Comparison of ENCODE assay signal across 8 cellular contexts in the genomic region with DNA sequence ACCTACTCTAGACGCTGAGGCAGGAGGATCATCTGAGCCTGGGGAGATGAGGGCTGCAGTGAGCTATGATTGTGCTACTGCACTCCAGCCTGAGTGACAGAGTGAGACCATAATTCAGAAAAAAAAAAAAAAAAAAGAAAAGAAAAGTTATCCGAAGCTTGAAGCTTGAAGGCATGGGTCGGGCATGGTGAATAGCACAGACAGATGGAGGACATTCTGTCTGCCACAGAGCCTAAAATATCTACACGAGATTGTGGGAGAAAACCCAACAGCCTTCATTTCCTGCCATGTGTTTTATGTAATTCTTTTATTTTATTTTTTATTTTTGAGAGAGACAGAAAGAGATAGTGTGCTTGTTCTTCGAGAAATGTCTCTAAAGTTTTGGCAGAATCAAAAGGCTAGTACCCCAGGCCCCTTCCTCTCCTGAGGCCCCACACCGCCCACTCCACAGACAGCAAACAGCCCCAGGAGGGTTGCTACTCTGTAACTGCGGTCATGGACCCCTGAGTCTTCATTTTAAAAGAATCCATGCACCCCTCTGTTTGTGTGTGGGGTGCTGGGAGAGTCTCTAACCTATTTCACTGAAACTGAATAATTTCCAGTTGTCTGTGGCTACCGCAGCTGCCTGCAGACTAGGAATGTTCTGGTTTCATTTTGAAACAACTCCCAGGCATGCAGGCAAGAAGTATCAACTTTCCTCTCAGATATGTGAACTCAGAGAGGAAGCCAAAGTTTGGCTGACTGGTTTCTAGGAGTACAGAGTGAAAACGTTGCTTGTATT. TPM values are rescaled to one million over a fixed set of nuclear protein-coding genes. Genes with fewer than 3 reads are reported as not detected.
DNase-seq lines count a peak whose midpoint lies in the region; ATAC-seq, FAIRE-seq and TF ChIP-seq lines count a peak whose summit lies in the region.

No MANE protein-coding gene starts in this region.

- no peaks in the 10 kb centered on the region for H3K79me2 ChIP-seq in GM12878 (ENCODE audit: control insufficient read depth, insufficient read depth, low read length)

- TF ChIP-seq CTCF in A673 (conservative IDR thresholded peaks at IDR 0.05; ENCODE audit: low read depth, low read length) (no peak), GM12878 (IDR thresholded peaks at IDR 0.05 in 2 of 3, conservative IDR thresholded peaks at IDR 0.05 in 1 of 3; ENCODE audit: control insufficient read depth in 2 of 3, extremely low read depth in 1 of 3, insufficient read depth in 1 of 3, low read depth in 3 of 3, low read length in 3 of 3) (no peak), right lobe of liver (IDR thresholded peaks at IDR 0.05) (no peak)

- TF ChIP-seq EP300 in GM12878 (IDR thresholded peaks at IDR 0.05; ENCODE audit: borderline replicate concordance in 1 of 2, control insufficient read depth in 1 of 2, low read depth in 2 of 2, low read length in 2 of 2): no peak

- in situ Hi-C loops in GM12878 (cut with MboI): no loop called here

- H3K27ac ChIP-seq in A673 (ENCODE audit: low read depth, low read length, poor library complexity, severe bottlenecking): peak overlapping the region; percentile 25
- peak overlapping the region; percentile 38; the same call in 1 of the 2 replicates for H3K27ac ChIP-seq in GM12878 (ENCODE audit: control insufficient read depth, insufficient read depth)
- H3K27ac ChIP-seq in right lobe of liver: peak overlapping the region; percentile 58 to 64 (median 61)
- peak overlapping the region; percentile 29 to 73 for H3K27ac ChIP-seq in aorta (ENCODE audit: low read depth in 1 of 2, low read length in 2 of 2)

- H4K20me1 ChIP-seq in GM12878 (ENCODE audit: control insufficient read depth, insufficient read depth): no peaks in the 10 kb centered on the region

- ATAC-seq in HG02610 (IDR thresholded peaks at IDR 0.05; ENCODE audit: unreplicated experiment) (peak; percentile 47), GM12878 (peak; percentile 46), right lobe of liver (peak; percentile 44 to 59 (median 53)), aorta (ENCODE audit: low FRiP score) (peak; percentile 81), GM19035 (IDR thresholded peaks at IDR 0.05; ENCODE audit: unreplicated experiment) (no peak)

- no peak for FAIRE-seq in GM12878 (lab: Jason Lieb, UNC)

- WGBS in GM12878 (ENCODE audit: insufficient coverage, insufficient replicate concordance, low lambda C conversion rate, missing lambda C conversion rate): 9% methylated on average over 8 of the region's 9 CpGs
- 41% methylated on average over 9 of the region's 9 CpGs for WGBS in right lobe of liver (ENCODE audit: insufficient coverage, low coverage, low lambda C conversion rate, missing lambda C conversion rate)
- 8 to 9% methylated on average over 9 of the region's 9 CpGs for WGBS in aorta, 2 donors

- peaks cover 7% of the 10 kb centered on the region for H3K4me1 ChIP-seq in A673 (ENCODE audit: insufficient read depth, low read length, poor library complexity, severe bottlenecking)
- H3K4me1 ChIP-seq in GM12878 (ENCODE audit: control insufficient read depth, insufficient read depth, low read length): peaks cover 23% of the 10 kb centered on the region
- peaks cover 0 to 13% (median 0%) of the 10 kb centered on the region in 4 donors for H3K4me1 ChIP-seq in right lobe of liver
- peaks cover 0 to 2% of the 10 kb centered on the region in 2 donors for H3K4me1 ChIP-seq in aorta (ENCODE audit: control insufficient read depth in 1 of 2, insufficient read depth in 2 of 2, low read length in 2 of 2)

- no peaks in the 10 kb centered on the region for H3K36me3 ChIP-seq in A673 (ENCODE audit: insufficient read depth, low read length, poor library complexity, severe bottlenecking)
- H3K36me3 ChIP-seq in GM12878 (ENCODE audit: control insufficient read depth in 2 of 2, insufficient read depth in 2 of 2, low read length in 1 of 2): no peaks in the 10 kb centered on the region
- H3K36me3 ChIP-seq in right lobe of liver: no peaks in the 10 kb centered on the region
- H3K36me3 ChIP-seq in aorta (ENCODE audit: control insufficient read depth in 1 of 2, insufficient read depth in 2 of 2, low read length in 1 of 2): no peaks in the 10 kb centered on the region

- TF ChIP-seq RAD21 in GM12878 (IDR thresholded peaks at IDR 0.05; ENCODE audit: insufficient read depth, low read depth, low read length): no peak

- no TSS peak for BruUV-seq in A673 (replicated peaks; lab: Mats Ljungman, UMichigan)
- no TSS peak for BruUV-seq in GM12878 (replicated peaks; lab: Mats Ljungman, UMichigan)

- RAD21 ChIA-PET in GM12878 (lab: Charles Lee; ENCODE audit: unreplicated experiment): interaction anchor here (1.7 to 2.0 kb wide), 2 partner anchors 8 to 237 kb away, joined by 5 to 6 read pairs; no protein-coding TSS in a partner anchor

- CTCF ChIA-PET in A673 (lab: Charles Lee): interaction anchor here (0.5 kb wide), 1 partner anchor 9 kb away, joined by 3 read pairs; no protein-coding TSS in a partner anchor
- CTCF ChIA-PET in GM12878 (lab: Yijun Ruan, JAX): interaction anchor here (0.6 to 4.7 kb wide), 3 partner anchors 8 to 62 kb away, joined by 3 to 22 read pairs (median 3); no protein-coding TSS in a partner anchor

- SMC1A ChIA-PET in GM12878 (lab: Charles Lee; ENCODE audit: uncharacterized antibody, unreplicated experiment): interaction anchor here (0.6 to 2.2 kb wide), 5 partner anchors 7 to 84 kb away, joined by 3 to 10 read pairs (median 4); no protein-coding TSS in a partner anchor

- peak overlapping the region; percentile 36; the same call in 1 of the 2 replicates for H2AFZ ChIP-seq in GM12878 (ENCODE audit: control insufficient read depth, low read depth, low read length)

- H3K9me3 ChIP-seq in A673 (ENCODE audit: low read depth, low read length, poor library complexity, severe bottlenecking) (no peaks in the 10 kb centered on the region), GM12878 (replicated peaks; ENCODE audit: control insufficient read depth, insufficient read depth, low read length) (peaks cover 2% of the 10 kb centered on the region; the same call in 1 of the 3 replicates), right lobe of liver (no peaks in the 10 kb centered on the region), aorta (ENCODE audit: control insufficient read depth, low read length) (no peaks in the 10 kb centered on the region)

- H3K4me3 ChIP-seq in A673 (ENCODE audit: low read depth, low read length, poor library complexity, severe bottlenecking) (no peak overlapping the region), GM12878 (peak overlapping the region; percentile 51; the same call in 1 of the 2 replicates), right lobe of liver (no peak overlapping the region), aorta (ENCODE audit: low read length in 2 of 2) (peak overlapping the region in 1 of 2 donors; percentile 50)

- POLR2A ChIA-PET in A673 (lab: Charles Lee; ENCODE audit: low non-redundant PET) (no interaction called here), GM12878 (lab: Charles Lee) (interaction anchor here (1.4 kb wide), 1 partner anchor 38 kb away, joined by 4 read pairs; no protein-coding TSS in a partner anchor)

- peak overlapping the region; percentile 50 for H3K9ac ChIP-seq in GM12878 (ENCODE audit: control insufficient read depth, insufficient read depth, low read length)

- TF ChIP-seq POLR2A in GM12878 (IDR thresholded peaks at IDR 0.05; ENCODE audit: low read depth, low read length): no peak
- TF ChIP-seq POLR2A in right lobe of liver (IDR thresholded peaks at IDR 0.05): no peak

- intact Hi-C loops in A673 (cut with micrococcal nuclease; ENCODE audit: unreplicated experiment) (loop anchor here (10.0 kb wide), 1 partner anchor 337 kb away; a partner anchor contains a TSS), GM12878 (cut with micrococcal nuclease; ENCODE audit: unreplicated experiment) (no loop called here), right lobe of liver (cut with DNase I) (loop anchor here in 1 of 2 donors (10.0 kb wide), 1 partner anchor 237 kb away; no protein-coding TSS in a partner anchor), aorta (cut with DNase I) (loop anchor here in 1 of 2 donors (5.0 to 10.0 kb wide), 2 partner anchors 39 to 447 kb away; a partner anchor contains a TSS)

- DNase-seq in A673 (ENCODE audit: low spot score): no peak
- no peak for DNase-seq in GM12878 (ENCODE audit: low read depth, low spot score)
- no peak for DNase-seq in right lobe of liver
- DNase-seq in aorta: no peak
- no peak for DNase-seq in NCI-H1048 (lab: John Stamatoyannopoulos, UW)
- DNase-seq in central memory CD4-positive, alpha-beta T cell: no peak

- H3K27me3 ChIP-seq in A673 (replicated peaks; ENCODE audit: insufficient read depth, low read depth, low read length, poor library complexity): no peaks in the 10 kb centered on the region
- no peaks in the 10 kb centered on the region for H3K27me3 ChIP-seq in GM12878 (replicated peaks in 1 of 2; ENCODE audit: control insufficient read depth in 2 of 2, insufficient read depth in 2 of 2, low read length in 1 of 2)
- no peaks in the 10 kb centered on the region for H3K27me3 ChIP-seq in right lobe of liver
- H3K27me3 ChIP-seq in aorta (ENCODE audit: control insufficient read depth in 1 of 2, insufficient read depth in 2 of 2, low read length in 1 of 2): no peaks in the 10 kb centered on the region

- peak overlapping the region; percentile 40 for H3K4me2 ChIP-seq in GM12878 (ENCODE audit: control insufficient read depth, insufficient read depth)

TF ChIP-seq in GM12878, 131 proteins besides CTCF, POLR2A, EP300 and RAD21 (continues in another document):
- TF ChIP-seq BHLHE40 (IDR thresholded peaks at IDR 0.05; ENCODE audit: borderline replicate concordance in 1 of 2, low read depth in 2 of 2, low read length in 1 of 2) (no peak), MTA3 (IDR thresholded peaks at IDR 0.05; ENCODE audit: borderline replicate concordance, low read length) (no peak)

RNA-seq across cellular contexts. Expression of a gene that starts 38.4 kb away (rescaled TPM):
- total RNA-seq in A673 (2021) (4.3 and 6.3 TPM in 2 replicates), GM12878 (2014; rRNA removed) (5.0 and 6.9 TPM in 2 replicates), GM12878 (2014; rRNA removed; fragmentation: Illumina TruSeq; extraction: Trizol) (6.9 and 8.3 TPM in 2 replicates), GM12878 (2021) (5.9 and 7.7 TPM in 2 replicates), right lobe of liver (1 to 10 TPM; 2.6 to 7.5 (median 4.8) TPM), aorta (10 to 100 TPM; 12.6 to 25.7 TPM)
- total RNA-seq in GM12878 (2013; cell fraction: nucleolus; rRNA removed): 2.7 and 4.2 TPM in 2 replicates
- 9.4 TPM for polyA plus RNA-seq in GM12878 (2011; ENCODE audit: low read depth)
- polyA plus RNA-seq in GM12878 (2011; rRNA removed) (9.8 and 15.3 TPM in 2 replicates), GM12878 (2014; fragmentation: Illumina TruSeq; extraction: Trizol) (7.4 and 8.7 TPM in 2 replicates), GM12878 (2014; fragmentation: Nextera tagmentation; extraction: Ambion mirVana) (10 to 100 TPM in 1 of 2 experiments, 1 to 10 TPM in 1; 8.7 to 10.4 TPM), GM12878 (2014; rRNA removed) (7.5 and 7.7 TPM in 2 replicates), GM12878 (2016; fragmentation: Nextera tagmentation; extraction: Ambion mirVana) (10 to 100 TPM; 15.8 to 16.0 TPM), aorta (10 to 100 TPM; 10.9 to 19.8 TPM)
- polyA plus RNA-seq in GM12878 (2011; cell fraction: cytosol; rRNA removed): 3.9 and 5.7 TPM in 2 replicates
- 14.0 and 14.2 TPM in 2 replicates for polyA plus RNA-seq in GM12878 (2011; cell fraction: nucleus; rRNA removed)
- polyA plus RNA-seq in GM12878 (2012): 9.5 and 16.1 TPM in 2 replicates
- 6.9 and 8.3 TPM in 2 replicates for polyA minus RNA-seq in GM12878 (2011; rRNA and poly(A)+ RNA removed)
- polyA minus RNA-seq in GM12878 (2011; cell fraction: cytosol; rRNA and poly(A)+ RNA removed): 1.6 and 1.9 TPM in 2 replicates
- 2.9 and 3.6 TPM in 2 replicates for polyA minus RNA-seq in GM12878 (2011; cell fraction: nucleus; rRNA and poly(A)+ RNA removed)
